ENCODE assay signal across 8 cellular contexts in the genomic region with DNA sequence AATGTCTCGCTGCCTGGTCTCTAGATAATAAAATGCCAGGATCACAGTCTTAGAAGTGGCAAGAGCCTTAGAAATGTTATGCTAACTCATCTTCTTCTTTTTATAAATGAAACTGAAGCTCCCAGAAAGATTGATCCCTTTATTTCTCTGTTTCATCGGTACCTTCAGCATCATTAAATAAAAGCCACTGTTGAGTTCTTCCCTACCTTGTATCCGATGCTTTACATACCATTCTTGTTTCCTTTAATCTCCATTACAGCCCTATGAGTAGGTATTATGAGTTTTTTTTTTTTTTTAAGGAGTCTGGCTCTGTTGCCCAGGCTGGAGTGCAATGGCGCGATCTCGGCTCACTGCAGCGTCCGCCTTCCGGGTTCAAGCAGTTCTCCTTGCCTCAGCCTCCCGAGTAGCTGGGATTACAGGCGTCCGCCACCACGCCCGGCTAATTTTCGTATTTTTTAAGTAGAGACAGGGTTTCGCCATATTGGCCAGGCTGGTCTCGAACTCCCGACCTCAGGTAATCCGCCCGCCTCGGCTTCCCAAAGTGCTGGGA.
DNase-seq lines count a peak whose midpoint lies in the region; ATAC-seq, FAIRE-seq and TF ChIP-seq lines count a peak whose summit lies in the region.

No MANE protein-coding gene starts in this region.

- H3K9ac ChIP-seq in muscle layer of colon (ENCODE audit: low read length): peak overlapping the region; percentile 73

- peak overlapping the region; percentile 81 for H3K27ac ChIP-seq in muscle layer of colon (ENCODE audit: low read depth, low read length)

- H3K27me3 ChIP-seq in muscle layer of colon (ENCODE audit: control insufficient read depth in 1 of 2, insufficient read depth in 2 of 2, low read length in 2 of 2): no peaks in the 10 kb centered on the region

- H3K27me3 Mint-ChIP-seq in stimulated activated naive CD8-positive, alpha-beta T cell treated with anti-CD3 and anti-CD28 coated beads, Interleukin-15, Interleukin-2, amounts not matched to agents 100 ng/mL and 50 ng/mL, for 24 hours: peaks cover 18% of the 10 kb centered on the region

- no peak for DNase-seq in stimulated activated naive CD8-positive, alpha-beta T cell treated with anti-CD3 and anti-CD28 coated beads, Interleukin-15, Interleukin-2, amounts not matched to agents 100 U/mL and 50 U/mL, for 24 hours
- DNase-seq in cardiac fibroblast (ENCODE audit: low read depth in 2 of 2): no peak
- DNase-seq in RKO (ENCODE audit: low spot score): no peak
- DNase-seq in HTR-8/SVneo (ENCODE audit: insufficient read length, low spot score): no peak
- no peak for DNase-seq in kidney glomerular epithelial cell (lab: John Stamatoyannopoulos, UW)

- no peak for TF ChIP-seq CTCF in cardiac fibroblast (IDR thresholded peaks at IDR 0.05; ENCODE audit: low read depth, low read length)

- H3K4me1 Mint-ChIP-seq in stimulated activated naive CD8-positive, alpha-beta T cell treated with anti-CD3 and anti-CD28 coated beads, Interleukin-15, Interleukin-2, amounts not matched to agents 100 ng/mL and 50 ng/mL, for 24 hours (ENCODE audit: low read depth): peaks cover 31% of the 10 kb centered on the region

- peaks cover 6% of the 10 kb centered on the region for H3K36me3 Mint-ChIP-seq in stimulated activated naive CD8-positive, alpha-beta T cell treated with anti-CD3 and anti-CD28 coated beads, Interleukin-15, Interleukin-2, amounts not matched to agents 100 ng/mL and 50 ng/mL, for 24 hours (ENCODE audit: low read depth)

- H3K4me3 Mint-ChIP-seq in stimulated activated naive CD8-positive, alpha-beta T cell treated with anti-CD3 and anti-CD28 coated beads, Interleukin-15, Interleukin-2, amounts not matched to agents 100 ng/mL and 50 ng/mL, for 24 hours: peak overlapping the region; percentile 99

- FAIRE-seq in HTR-8/SVneo (lab: Jason Lieb, UNC): no peak

- no peaks in the 10 kb centered on the region for H3K9me3 Mint-ChIP-seq in stimulated activated naive CD8-positive, alpha-beta T cell treated with anti-CD3 and anti-CD28 coated beads, Interleukin-15, Interleukin-2, amounts not matched to agents 100 ng/mL and 50 ng/mL, for 24 hours

- H3K9me3 ChIP-seq in muscle layer of colon (ENCODE audit: low read length): no peaks in the 10 kb centered on the region

- H3K36me3 ChIP-seq in muscle layer of colon (ENCODE audit: insufficient read depth, low read length): peaks cover 4% of the 10 kb centered on the region

- no peak for ATAC-seq in stimulated activated naive CD8-positive, alpha-beta T cell treated with anti-CD3 and anti-CD28 coated beads, Interleukin-15, Interleukin-2, amounts not matched to agents 100 U/mL and 50 U/mL, for 24 hours
- ATAC-seq in HG02798 (IDR thresholded peaks at IDR 0.05; ENCODE audit: poor library complexity, unreplicated experiment): no peak

- peak overlapping the region; percentile 0 for H3K27ac Mint-ChIP-seq in stimulated activated naive CD8-positive, alpha-beta T cell treated with anti-CD3 and anti-CD28 coated beads, Interleukin-15, Interleukin-2, amounts not matched to agents 100 ng/mL and 50 ng/mL, for 24 hours

- peak overlapping the region; percentile 82 to 100 for H3K4me3 ChIP-seq in cardiac fibroblast (replicated peaks in 1 of 2; ENCODE audit: low read depth in 2 of 2, low read length in 2 of 2)
- peak overlapping the region; percentile 90 to 98 for H3K4me3 ChIP-seq in muscle layer of colon (ENCODE audit: low read depth in 1 of 2, low read length in 2 of 2)

- H3K4me1 ChIP-seq in muscle layer of colon (ENCODE audit: insufficient read depth, low read length): peaks cover 13% of the 10 kb centered on the region
